20 cellular contexts compared by ENCODE assay signal in the genomic region with DNA sequence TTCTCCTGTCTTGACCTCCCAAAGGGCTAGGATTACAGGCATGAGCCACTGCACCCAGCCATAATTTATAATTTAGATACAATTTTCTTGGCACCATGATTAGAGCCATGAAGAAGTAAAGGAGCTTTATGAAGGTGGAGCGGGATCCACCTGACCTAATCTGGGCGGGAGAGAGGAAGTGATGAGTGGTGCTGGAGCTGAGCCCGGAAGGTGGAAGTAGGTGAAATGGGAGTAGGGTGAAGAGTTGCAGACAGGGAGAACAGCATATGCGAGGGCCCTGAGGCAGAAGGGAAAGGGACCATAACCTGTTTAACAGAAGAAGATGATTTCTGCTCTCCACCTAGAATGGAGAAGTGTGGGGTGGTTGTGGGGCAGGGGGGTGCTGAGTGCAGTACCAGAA.
"Had no signal": no experiment of that assay in that cellular context is flagged by ENCODE, and none has a peak within 500 bp of the region (broad histone marks: within the 10 kb centered on the region; RNA-seq: fewer than 3 reads in every experiment).

No MANE protein-coding gene starts in this region.

- H3K9me3 Mint-ChIP-seq: activated naive CD4-positive, alpha-beta T cell treated with anti-CD3 and anti-CD28 coated beads, Interleukin-2, amount 10 ng/mL, durations not matched to agents 7 days and 5 days; activated T-helper 2 cell treated with anti-CD3 and anti-CD28 coated beads, Interferon-gamma antibody, Interleukin-2, Interleukin-4, amounts not matched to agents 10 μg/mL and 5 μg/mL and 100 μg/mL, durations not matched to agents 14 hours and 24 hours and 36 hours; natural killer cell; T-cell had no signal

- H3K4me3 Mint-ChIP-seq: activated naive CD4-positive, alpha-beta T cell treated with anti-CD3 and anti-CD28 coated beads, Interleukin-2, amount 10 ng/mL, durations not matched to agents 7 days and 5 days; natural killer cell; T-cell had no signal

- H3K36me3 Mint-ChIP-seq: natural killer cell had no signal

- ATAC-seq: natural killer cell, right cardiac atrium, T-cell had no signal

- H3K4me3 ChIP-seq: adrenal gland, esophagus muscularis mucosa, left ventricle myocardium inferior, skin epidermis, upper lobe of left lung had no signal

- H3K27ac Mint-ChIP-seq: activated naive CD4-positive, alpha-beta T cell treated with anti-CD3 and anti-CD28 coated beads, Interleukin-2, amount 10 ng/mL, durations not matched to agents 7 days and 5 days; activated T-helper 2 cell treated with anti-CD3 and anti-CD28 coated beads, Interferon-gamma antibody, Interleukin-2, Interleukin-4, amounts not matched to agents 10 μg/mL and 5 μg/mL and 100 μg/mL, durations not matched to agents 14 hours and 24 hours and 36 hours; natural killer cell; progenitor cell of endocrine pancreas; T-cell had no signal

- DNase-seq: activated CD4-positive, CD25-positive, alpha-beta regulatory T cell treated with anti-CD3 and anti-CD28 coated beads, Interleukin-2, amount 50 U/mL, for 72 hours; activated naive CD4-positive, alpha-beta T cell treated with anti-CD3 and anti-CD28 coated beads, Interleukin-2, amount 10 ng/mL, durations not matched to agents 7 days and 5 days; adrenal gland; caudate nucleus; hypothalamus; left ventricle myocardium inferior; mesendoderm; natural killer cell; nucleus accumbens; right cardiac atrium; stimulated activated CD4-positive, alpha-beta T cell treated with anti-CD3 and anti-CD28 coated beads, Interleukin-15, amount 100 ng/mL, for 24 hours; stimulated activated CD4-positive, alpha-beta T cell treated with anti-CD3 and anti-CD28 coated beads, Interleukin-4, amount 100 ng/mL, for 1 hour; stimulated activated naive CD4-positive, alpha-beta T cell treated with Interleukin-2 at 50 U/mL for 16 hours; T-cell; T-helper 9 cell; upper lobe of left lung had no signal

- H3K36me3 ChIP-seq: adrenal gland had no signal

- H3K27me3 Mint-ChIP-seq: activated naive CD4-positive, alpha-beta T cell treated with anti-CD3 and anti-CD28 coated beads, Interleukin-2, amount 10 ng/mL, durations not matched to agents 7 days and 5 days; progenitor cell of endocrine pancreas; T-cell had no signal

- H3K9me3 ChIP-seq: adrenal gland, esophagus muscularis mucosa, left ventricle myocardium inferior, upper lobe of left lung had no signal

- H3K27ac ChIP-seq: adrenal gland, esophagus muscularis mucosa, left ventricle myocardium inferior, skin epidermis, upper lobe of left lung had no signal

- H3K27me3 ChIP-seq: adrenal gland, esophagus muscularis mucosa, upper lobe of left lung had no signal
